8 cellular contexts compared by ENCODE assay signal in the genomic region with DNA sequence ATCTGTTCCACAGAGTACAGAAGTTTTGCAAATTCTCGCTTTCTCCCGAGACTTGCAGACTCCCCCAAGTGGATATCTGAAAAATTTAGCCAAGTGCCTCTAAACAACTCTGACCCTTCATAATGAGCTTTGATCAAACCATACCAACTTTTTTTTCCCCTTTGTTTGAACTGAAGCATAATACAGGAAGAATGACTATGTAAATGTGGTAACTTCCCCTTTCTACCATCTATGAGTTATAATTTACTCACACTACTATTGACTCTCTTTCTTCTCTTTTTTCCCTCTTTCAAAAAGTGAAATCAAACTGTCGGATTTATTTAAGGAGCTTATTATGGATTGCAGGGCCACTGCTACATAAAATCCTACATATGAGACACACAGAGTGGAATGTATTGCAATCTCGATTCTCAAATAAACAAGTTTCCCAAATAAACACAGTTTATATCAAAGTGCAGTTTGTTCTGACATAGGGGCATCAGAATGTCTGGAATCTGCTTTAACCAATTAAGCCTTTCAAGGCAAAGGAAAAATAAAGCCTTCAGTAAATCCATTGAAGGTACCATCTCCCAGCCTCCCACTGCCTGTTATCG. TPM values are rescaled to one million over a fixed set of nuclear protein-coding genes. Genes with fewer than 3 reads are reported as not detected.
DNase-seq lines count a peak whose midpoint lies in the region; ATAC-seq and TF ChIP-seq lines count a peak whose summit lies in the region.

No MANE protein-coding gene starts in this region.

- intact Hi-C loops in right cardiac atrium (cut with DNase I), result no loop called here
- intact Hi-C loops in spleen (cut with DNase I; ENCODE audit: low total_unique reads), result no loop called here

- POLR2A ChIA-PET in T-cell (lab: Charles Lee), result no interaction called here

- ATAC-seq in HG03060 (IDR thresholded peaks at IDR 0.05; ENCODE audit: low read depth, unreplicated experiment), result peak; percentile 34
- ATAC-seq in T-cell (replicated peaks in 1 of 4), result no peak
- no peak for ATAC-seq in right cardiac atrium

- peaks cover 0 to 7% (median 0%) of the 10 kb centered on the region in 3 donors for H3K9me3 Mint-ChIP-seq in T-cell

- no peaks in the 10 kb centered on the region for H3K27me3 ChIP-seq in right cardiac atrium (ENCODE audit: control insufficient read depth, insufficient read depth)
- peaks cover 0 to 43% (median 11%) of the 10 kb centered on the region in 7 donors for H3K27me3 ChIP-seq in spleen (replicated peaks in 1 of 7)

- peaks cover 14 to 16% (median 14%) of the 10 kb centered on the region in 3 donors for H3K4me1 Mint-ChIP-seq in T-cell

- H3K4me3 ChIP-seq in right cardiac atrium (ENCODE audit: low read length), result peak overlapping the region; percentile 57
- H3K4me3 ChIP-seq in spleen, result peak overlapping the region in 7 of 8 donors; percentile 49 to 70 (median 53)

- no peak for TF ChIP-seq POLR2A in spleen (IDR thresholded peaks at IDR 0.05)

- H3K36me3 ChIP-seq in spleen, result peaks cover 0 to 4% (median 0%) of the 10 kb centered on the region in 6 donors

- DNase-seq in GF-D8 (lab: John Stamatoyannopoulos, UW), result peak; percentile 93
- DNase-seq in T-cell, result no peak
- no peak for DNase-seq in right cardiac atrium
- DNase-seq in spleen, result no peak
- DNase-seq in DMS153 treated with DMSO at 0.1 percent for 48 hours (lab: John Stamatoyannopoulos, UW; ENCODE audit: unreplicated experiment), result no peak
- DNase-seq in activated naive CD4-positive, alpha-beta T cell (lab: John Stamatoyannopoulos, UW), result no peak
- DNase-seq in stimulated activated CD4-positive, alpha-beta T cell treated with anti-CD3 and anti-CD28 coated beads, Interleukin-2, amount 100 ng/mL, for 24 hours, result no peak

- H3K9me3 ChIP-seq in right cardiac atrium (ENCODE audit: control insufficient read depth, low read length), result no peaks in the 10 kb centered on the region
- H3K9me3 ChIP-seq in spleen, result no peaks in the 10 kb centered on the region

- no peak overlapping the region for H3K27ac Mint-ChIP-seq in T-cell

- CTCF ChIA-PET in T-cell (lab: Charles Lee), result no interaction called here

- peak overlapping the region; percentile 19 to 35 (median 34) for H3K4me3 Mint-ChIP-seq in T-cell

- H3K27ac ChIP-seq in right cardiac atrium (ENCODE audit: low read length) (no peak overlapping the region), spleen (peak overlapping the region in 7 of 8 donors; percentile 73 to 92 (median 86))

- no peaks in the 10 kb centered on the region for H3K36me3 Mint-ChIP-seq in T-cell

- peaks cover 33 to 39% of the 10 kb centered on the region in 2 donors for H3K27me3 Mint-ChIP-seq in T-cell

- no peak for TF ChIP-seq CTCF in spleen (IDR thresholded peaks at IDR 0.05 in 8 of 11, conservative IDR thresholded peaks at IDR 0.05 in 3 of 11)

- 28% methylated on average over 5 of the region's 5 CpGs for WGBS in right cardiac atrium
- WGBS in spleen, 5 donors, result 7 to 18% (median 10%) methylated on average over 5 of the region's 5 CpGs

- H3K4me1 ChIP-seq in right cardiac atrium (ENCODE audit: control insufficient read depth, insufficient read depth, low read length) (peaks cover 3% of the 10 kb centered on the region), spleen (peaks cover 0 to 41% (median 13%) of the 10 kb centered on the region in 6 donors)

RNA-seq across cellular contexts. Expression of a gene that starts 1.4 kb away (rescaled TPM):
- total RNA-seq in T-cell (under 1 TPM in 3 of 5 donors, not detected in 2; 0.06 to 0.13 (median 0.06) TPM), right cardiac atrium (not detected), spleen (1 to 10 TPM in 1 of 7 donors, under 1 TPM in 6; 0.37 to 1.8 (median 0.51) TPM)
- polyA plus RNA-seq in right cardiac atrium (not detected), spleen (under 1 TPM; 0.21 to 0.29 (median 0.24) TPM)
